In genomic region chr2:112645396-112646101, GRCh38 we compare ENCODE assay signal across 8 cellular contexts. TPM values are rescaled to one million over a fixed set of nuclear protein-coding genes. Genes with fewer than 3 reads are reported as not detected.
A peak's percentile ranks its signal among the peaks of the same experiment; 100 is the strongest.
DNase-seq lines count a peak whose midpoint lies in the region; ATAC-seq lines count a peak whose summit lies in the region.

Gene SLC20A1 (plus strand): TSS chr2:112645939. CDS start chr2:112646829, 890 bp downstream.

- H3K27ac Mint-ChIP-seq in memory B cell, result peak within 1 kb of the TSS; percentile 82

- DNase-seq in CMK (ENCODE audit: low read depth) (peak; percentile 82), HPDE6-E6E7 (ENCODE audit: extremely low spot score) (peak; percentile 90), memory B cell (ENCODE audit: low spot score in 2 of 2) (peak; percentile 99)
- DNase-seq in NK-92 treated with Interleukin-12 subunit alpha and Interleukin-12 subunit beta, amount 100 ng/mL, for 24 hours (lab: John Stamatoyannopoulos, UW), result peak; percentile 97
- peak; percentile 97 to 99 (median 97) for DNase-seq in effector memory CD4-positive, alpha-beta T cell
- DNase-seq in stimulated activated CD8-positive, alpha-beta memory T cell treated with anti-CD3 and anti-CD28 coated beads, Interleukin-12 subunit alpha, Interleukin-12 subunit beta, amount 100 ng/mL, for 4 hours (ENCODE audit: low read depth), result peak; percentile 99

- H3K27ac ChIP-seq in effector memory CD4-positive, alpha-beta T cell (ENCODE audit: insufficient read depth, low read length, poor library complexity, severe bottlenecking), result peak within 1 kb of the TSS; percentile 90

- H3K9me3 Mint-ChIP-seq in memory B cell, result no peaks in the 10 kb centered on the region

- no peaks in the 10 kb centered on the region for H3K9me3 ChIP-seq in effector memory CD4-positive, alpha-beta T cell (ENCODE audit: control insufficient read depth, low read length)

- peak within 1 kb of the TSS; percentile 83 for H3K4me3 Mint-ChIP-seq in memory B cell

- H3K36me3 ChIP-seq in effector memory CD4-positive, alpha-beta T cell (ENCODE audit: control insufficient read depth, insufficient read depth, low read length), result peaks cover 6% of the 10 kb centered on the region

- POLR2A ChIA-PET in activated CD8-positive, alpha-beta memory T cell treated with anti-CD3 and anti-CD28 coated beads for 36 hours (lab: Charles Lee), result interaction anchor here (0.7 to 2.1 kb wide), 8 partner anchors 10 to 45 kb away, joined by 3 to 14 read pairs (median 6); no protein-coding TSS in a partner anchor

- ATAC-seq in GM19463 (IDR thresholded peaks at IDR 0.05; ENCODE audit: unreplicated experiment) (peak; percentile 91), memory B cell (ENCODE audit: low read depth) (peak; percentile 88)

- no peaks in the 10 kb centered on the region for H3K27me3 ChIP-seq in effector memory CD4-positive, alpha-beta T cell (replicated peaks; ENCODE audit: control insufficient read depth, insufficient read depth, low read length, poor library complexity, severe bottlenecking)

- peaks cover 19% of the 10 kb centered on the region for H3K4me1 Mint-ChIP-seq in memory B cell

- peak within 1 kb of the TSS; percentile 90 for H3K4me3 ChIP-seq in effector memory CD4-positive, alpha-beta T cell (ENCODE audit: insufficient read depth, low read depth, low read length, poor library complexity, severe bottlenecking)

- no peaks in the 10 kb centered on the region for H3K27me3 Mint-ChIP-seq in memory B cell

- peaks cover 5% of the 10 kb centered on the region for H3K36me3 Mint-ChIP-seq in memory B cell

- H3K4me1 ChIP-seq in effector memory CD4-positive, alpha-beta T cell (ENCODE audit: control insufficient read depth, insufficient read depth, low read length, poor library complexity, severe bottlenecking), result peaks cover 34% of the 10 kb centered on the region

- CTCF ChIA-PET in activated CD8-positive, alpha-beta memory T cell treated with anti-CD3 and anti-CD28 coated beads for 36 hours (lab: Charles Lee), result interaction anchor here (0.7 to 4.9 kb wide), 13 partner anchors 10 to 82 kb away, joined by 3 to 33 read pairs (median 4); no protein-coding TSS in a partner anchor

RNA-seq across cellular contexts. Expression of gene SLC20A1, which starts in this region (rescaled TPM):
- total RNA-seq in activated CD8-positive, alpha-beta memory T cell treated with anti-CD3 and anti-CD28 coated beads for 36 hours, result 100 to 1,000 TPM; 111 TPM

Comparison
In these comparisons a context has a peak if more than half of its experiments do, and no peak if none do; other contexts are left out.
1. Peak in every context shown above with its lines: DNase-seq, ATAC-seq, H3K4me3 ChIP-seq and H3K27ac ChIP-seq.